ENCODE assay signal across 26 cellular contexts in genomic region chrY:7718132-7718531, GRCh38.
DNase-seq lines count a peak whose midpoint lies in the region; ATAC-seq, FAIRE-seq and TF ChIP-seq lines count a peak whose summit lies in the region.
"Had no signal": no experiment of that assay in that cellular context is flagged by ENCODE, and none has a peak within 500 bp of the region (broad histone marks: within the 10 kb centered on the region; RNA-seq: fewer than 3 reads in every experiment).

No MANE protein-coding gene starts in this region.

- peak; percentile 15 for DNase-seq in EH (ENCODE audit: low read depth)
- peak; percentile 45 for DNase-seq in NCI-H226
- DNase-seq in astrocyte (ENCODE audit: low read depth): no peak
- DNase-seq in glomerular visceral epithelial cell (ENCODE audit: extremely low spot score): peak; percentile 43
- no peak for DNase-seq in NOMO-1 treated with dmso at 0.1 percent for 144 hours (lab: John Stamatoyannopoulos, UW; ENCODE audit: unreplicated experiment)
- no peak for DNase-seq in Right ventricle myocardium inferior (ENCODE audit: missing footprints)
- no peak for DNase-seq in stimulated activated CD4-positive, alpha-beta T cell treated with anti-CD3 and anti-CD28 coated beads, Interleukin-15, amount 100 ng/mL, for 24 hours
- no peak for DNase-seq in activated CD4-positive, alpha-beta T cell treated with anti-CD3 and anti-CD28 coated beads for 48 hours
- DNase-seq: C1 segment of cervical spinal cord; Caco-2; CD4-positive, alpha-beta memory T cell; MV-4-11; NCI-H1105 treated with DMSO at 0.1 percent for 48 hours; NCI-H146; NCI-H1930; NCI-H2107; NCI-H524 treated with DMSO at 0.1 percent for 48 hours; NCI-H774; NK-92 treated with Interleukin-12 subunit alpha and Interleukin-12 subunit beta, amount 100 ng/mL, for 24 hours; SJCRH30 had no signal

- H3K27ac Mint-ChIP-seq in astrocyte (ENCODE audit: unreplicated experiment): peak overlapping the region; percentile 18
- H3K27ac Mint-ChIP-seq: CD4-positive, alpha-beta memory T cell had no signal

- H4K20me1 ChIP-seq in astrocyte (ENCODE audit: insufficient read depth, low read length): no peaks in the 10 kb centered on the region

- no peaks in the 10 kb centered on the region for H3K9me3 ChIP-seq in astrocyte (ENCODE audit: insufficient read depth, low read depth, low read length)
- H3K9me3 ChIP-seq: A549, Caco-2, SJCRH30 had no signal

- no peaks in the 10 kb centered on the region for H3K27me3 ChIP-seq in astrocyte (ENCODE audit: insufficient read depth, low read length)
- H3K27me3 ChIP-seq: SJCRH30 had no signal

- H3K36me3 Mint-ChIP-seq in astrocyte (ENCODE audit: low read depth, unreplicated experiment): no peaks in the 10 kb centered on the region
- H3K36me3 Mint-ChIP-seq: CD4-positive, alpha-beta memory T cell had no signal

- no peaks in the 10 kb centered on the region for H3K36me3 ChIP-seq in astrocyte (ENCODE audit: insufficient read depth, low read length)
- H3K36me3 ChIP-seq: SJCRH30 had no signal

- intact Hi-C loops in Right ventricle myocardium inferior (cut with DNase I): no loop called here

- no peaks in the 10 kb centered on the region for H3K79me2 ChIP-seq in astrocyte (ENCODE audit: insufficient read depth, low read length)

- H3K4me3 ChIP-seq in astrocyte (ENCODE audit: insufficient read depth, low read depth, low read length): no peak overlapping the region
- H3K4me3 ChIP-seq: A549, K562, SJCRH30 had no signal

- no peak for TF ChIP-seq CTCF in astrocyte (IDR thresholded peaks at IDR 0.05; ENCODE audit: insufficient read depth, low read depth, low read length)

- peaks cover 24% of the 10 kb centered on the region for H3K4me1 Mint-ChIP-seq in astrocyte (ENCODE audit: low read depth, unreplicated experiment)
- H3K4me1 Mint-ChIP-seq: CD4-positive, alpha-beta memory T cell had no signal

- peak overlapping the region; percentile 8 for H3K4me2 ChIP-seq in astrocyte (ENCODE audit: low read length)
- H3K4me2 ChIP-seq: A549 had no signal

- no peak for ATAC-seq in Right ventricle myocardium inferior
- ATAC-seq: A549, HCT116, K562, SK-N-SH treated with all-trans-retinoic acid at 6 μM for 48 hours had no signal

- no peak overlapping the region for H3K4me3 Mint-ChIP-seq in astrocyte (ENCODE audit: unreplicated experiment)
- H3K4me3 Mint-ChIP-seq: CD4-positive, alpha-beta memory T cell had no signal

- H3K4me1 ChIP-seq in astrocyte (ENCODE audit: insufficient read depth, low read length): peaks cover 19% of the 10 kb centered on the region
- H3K4me1 ChIP-seq: A549, Caco-2, SJCRH30 had no signal

- H3K9me3 Mint-ChIP-seq in astrocyte (ENCODE audit: unreplicated experiment): no peaks in the 10 kb centered on the region
- H3K9me3 Mint-ChIP-seq: CD4-positive, alpha-beta memory T cell had no signal

- no peak for FAIRE-seq in astrocyte (lab: Jason Lieb, UNC)
- FAIRE-seq: A549, GM12892, HTR-8/SVneo, K562 had no signal

- H3K27ac ChIP-seq in astrocyte (ENCODE audit: low read depth, low read length): peak overlapping the region; percentile 53
- H3K27ac ChIP-seq: A549, SJCRH30 had no signal

- H3K27me3 Mint-ChIP-seq in astrocyte (ENCODE audit: low read depth, unreplicated experiment): no peaks in the 10 kb centered on the region
- H3K27me3 Mint-ChIP-seq: CD4-positive, alpha-beta memory T cell had no signal

- H3K9ac ChIP-seq in astrocyte (ENCODE audit: low read length): peak overlapping the region; percentile 35

- peak overlapping the region; percentile 34 for H2AFZ ChIP-seq in astrocyte (ENCODE audit: low read depth, low read length)

Comparison
In these comparisons a context has a peak if more than half of its experiments do, and no peak if none do; other contexts are left out.
1. DNase-seq: peak in EH (single experiment), NCI-H226 (single experiment) and glomerular visceral epithelial cell (single experiment); none in astrocyte (single experiment), NOMO-1 treated with dmso at 0.1 percent for 144 hours (single experiment), Right ventricle myocardium inferior (single experiment), stimulated activated CD4-positive, alpha-beta T cell treated with anti-CD3 and anti-CD28 coated beads, Interleukin-15, amount 100 ng/mL, for 24 hours (single experiment) and activated CD4-positive, alpha-beta T cell treated with anti-CD3 and anti-CD28 coated beads for 48 hours (single experiment).